15 cellular contexts compared by ENCODE assay signal in the genomic region with DNA sequence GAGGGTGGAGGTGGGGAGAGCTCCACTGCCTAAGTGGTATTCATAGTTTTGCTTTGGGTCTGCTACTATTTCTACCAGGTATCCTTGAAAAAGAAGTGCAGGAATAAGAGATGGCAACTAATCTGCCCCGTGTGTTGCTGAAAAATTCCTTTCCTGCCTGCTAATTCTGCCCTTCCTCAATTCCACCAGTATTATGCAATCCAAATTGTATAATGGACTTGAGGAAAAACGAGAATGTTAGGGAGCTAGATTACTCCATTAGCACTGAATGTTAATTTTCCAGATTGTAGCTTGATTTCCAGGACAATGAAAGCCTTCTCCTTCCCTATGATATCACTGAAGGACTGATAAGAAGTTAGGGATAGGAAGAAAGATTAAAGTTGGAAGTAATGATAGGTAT. TPM values are rescaled to one million over a fixed set of nuclear protein-coding genes. Genes with fewer than 3 reads are reported as not detected.
A peak's percentile ranks its signal among the peaks of the same experiment; 100 is the strongest.
DNase-seq lines count a peak whose midpoint lies in the region; ATAC-seq, FAIRE-seq and TF ChIP-seq lines count a peak whose summit lies in the region.
"Had no signal": no experiment of that assay in that cellular context is flagged by ENCODE, and none has a peak within 500 bp of the region (broad histone marks: within the 10 kb centered on the region; RNA-seq: fewer than 3 reads in every experiment).

No MANE protein-coding gene starts in this region.

- no peak overlapping the region for H4K91ac ChIP-seq in mesenchymal stem cell (ENCODE audit: low read length)

- H3K9ac ChIP-seq in mesenchymal stem cell (ENCODE audit: low read length) = no peak overlapping the region

- no peaks in the 10 kb centered on the region for H3K9me3 ChIP-seq in heart left ventricle
- H3K9me3 ChIP-seq in mesenchymal stem cell (ENCODE audit: control insufficient read depth, low read length) = no peaks in the 10 kb centered on the region
- no peaks in the 10 kb centered on the region for H3K9me3 ChIP-seq in tibial artery
- H3K9me3 ChIP-seq: Peyer's patch had no signal

- no peaks in the 10 kb centered on the region for H3K9me2 ChIP-seq in GM23338 (ENCODE audit: insufficient read depth)

- no peaks in the 10 kb centered on the region for H3K9me3 Mint-ChIP-seq in activated T-helper 17 cell treated with anti-CD3 and anti-CD28 coated beads, Interleukin-2, amount 50 U/mL, for 72 hours
- H3K9me3 Mint-ChIP-seq in GM23338 = no peaks in the 10 kb centered on the region
- H3K9me3 Mint-ChIP-seq: brain, nephron progenitor cell had no signal

- H3K27me3 ChIP-seq in heart left ventricle = no peaks in the 10 kb centered on the region
- H3K27me3 ChIP-seq in mesenchymal stem cell (ENCODE audit: control insufficient read depth in 1 of 2, insufficient read depth in 1 of 2, low read length in 2 of 2) = no peaks in the 10 kb centered on the region
- H3K27me3 ChIP-seq in tibial artery = no peaks in the 10 kb centered on the region
- H3K27me3 ChIP-seq in GM23338 (ENCODE audit: insufficient read depth) = no peaks in the 10 kb centered on the region
- H3K27me3 ChIP-seq: Peyer's patch had no signal

- H3K14ac ChIP-seq in mesenchymal stem cell (ENCODE audit: low read length in 2 of 2) = no peak overlapping the region

- peaks cover 75% of the 10 kb centered on the region for H3K4me1 Mint-ChIP-seq in activated T-helper 17 cell treated with anti-CD3 and anti-CD28 coated beads, Interleukin-2, amount 50 U/mL, for 72 hours
- H3K4me1 Mint-ChIP-seq in GM23338 = peaks cover 33% of the 10 kb centered on the region

- H3K36me3 Mint-ChIP-seq in activated T-helper 17 cell treated with anti-CD3 and anti-CD28 coated beads, Interleukin-2, amount 50 U/mL, for 72 hours (ENCODE audit: low read depth) = peaks cover 96% of the 10 kb centered on the region
- H3K36me3 Mint-ChIP-seq in GM23338 (ENCODE audit: low read depth) = no peaks in the 10 kb centered on the region

- H2BK12ac ChIP-seq in mesenchymal stem cell (ENCODE audit: low read length in 2 of 2) = no peak overlapping the region

- no peaks in the 10 kb centered on the region for H3F3A ChIP-seq in GM23338 (replicated peaks; ENCODE audit: low read depth)

- H4K8ac ChIP-seq in mesenchymal stem cell (ENCODE audit: low read length) = no peak overlapping the region

- no peaks in the 10 kb centered on the region for H3K79me1 ChIP-seq in mesenchymal stem cell (replicated peaks; ENCODE audit: low read length, poor library complexity, severe bottlenecking)

- no peak overlapping the region for H3K18ac ChIP-seq in mesenchymal stem cell (ENCODE audit: low read depth in 1 of 2, low read length in 2 of 2)

- no peak overlapping the region for H2AFZ ChIP-seq in mesenchymal stem cell (ENCODE audit: low read depth, low read length)
- H2AFZ ChIP-seq in GM23338 = no peak overlapping the region

- H3K79me2 ChIP-seq in GM23338 (replicated peaks; ENCODE audit: insufficient read depth) = no peaks in the 10 kb centered on the region; the same call in 1 of the 2 replicates

- no peak overlapping the region for H2BK120ac ChIP-seq in mesenchymal stem cell (ENCODE audit: low read depth, low read length)

- peak overlapping the region; percentile 64 for H3K4me3 Mint-ChIP-seq in activated T-helper 17 cell treated with anti-CD3 and anti-CD28 coated beads, Interleukin-2, amount 50 U/mL, for 72 hours
- H3K4me3 Mint-ChIP-seq in GM23338 = no peak overlapping the region
- H3K4me3 Mint-ChIP-seq: brain, nephron progenitor cell had no signal

- H3K27me3 Mint-ChIP-seq in activated T-helper 17 cell treated with anti-CD3 and anti-CD28 coated beads, Interleukin-2, amount 50 U/mL, for 72 hours = no peaks in the 10 kb centered on the region
- H3K27me3 Mint-ChIP-seq in GM23338 (ENCODE audit: insufficient read depth, low read depth, poor library complexity) = peaks cover 7% of the 10 kb centered on the region
- H3K27me3 Mint-ChIP-seq: brain had no signal

- H3K23ac ChIP-seq in mesenchymal stem cell (ENCODE audit: low read length in 2 of 2) = no peak overlapping the region

- no peaks in the 10 kb centered on the region for H4K20me1 ChIP-seq in GM23338 (replicated peaks; ENCODE audit: insufficient read depth)

- H3K4me2 ChIP-seq in mesenchymal stem cell (ENCODE audit: low read length, poor library complexity, severe bottlenecking) (peak overlapping the region; percentile 40), GM23338 (no peak overlapping the region)

- H3K4ac ChIP-seq in mesenchymal stem cell (ENCODE audit: low read depth in 1 of 2, low read length in 2 of 2) = no peak overlapping the region

- peak overlapping the region; percentile 29 for H3K27ac Mint-ChIP-seq in activated T-helper 17 cell treated with anti-CD3 and anti-CD28 coated beads, Interleukin-2, amount 50 U/mL, for 72 hours
- no peak overlapping the region for H3K27ac Mint-ChIP-seq in GM23338
- H3K27ac Mint-ChIP-seq: nephron progenitor cell had no signal

- H3K36me3 ChIP-seq in heart left ventricle = peaks cover 0 to 6% (median 0%) of the 10 kb centered on the region in 9 donors
- H3K36me3 ChIP-seq in mesenchymal stem cell (ENCODE audit: control insufficient read depth in 1 of 2, insufficient read depth in 2 of 2, low read depth in 1 of 2, low read length in 2 of 2) = peaks cover 0 to 21% of the 10 kb centered on the region in 2 experiments
- no peaks in the 10 kb centered on the region for H3K36me3 ChIP-seq in tibial artery
- H3K36me3 ChIP-seq in GM23338 (ENCODE audit: insufficient read depth) = no peaks in the 10 kb centered on the region
- H3K36me3 ChIP-seq: Peyer's patch had no signal

- peak overlapping the region in 9 of 12 donors; percentile 19 to 95 (median 61) for H3K27ac ChIP-seq in heart left ventricle
- H3K27ac ChIP-seq in mesenchymal stem cell (ENCODE audit: low read length, poor library complexity, severe bottlenecking) = peak overlapping the region; percentile 98
- peak overlapping the region; percentile 41 to 42 for H3K27ac ChIP-seq in tibial artery
- H3K27ac ChIP-seq in GM23338 (ENCODE audit: low read depth) = no peak overlapping the region

- H2BK5ac ChIP-seq in mesenchymal stem cell (ENCODE audit: low read depth, low read length, poor library complexity, severe bottlenecking) = peak overlapping the region; percentile 68

- WGBS in heart left ventricle, 4 donors = 58 to 70% (median 62%) methylated on average over 2 of the region's 2 CpGs
- WGBS in mesenchymal stem cell = no CpG with 5 or more reads among the region's 2 CpGs

- TF ChIP-seq POLR2A in heart left ventricle (IDR thresholded peaks at IDR 0.05) (no peak), H54 (IDR thresholded peaks at IDR 0.05; ENCODE audit: low read depth, low read length) (no peak)

- TF ChIP-seq CTCF in heart left ventricle (IDR thresholded peaks at IDR 0.05) = no peak
- TF ChIP-seq CTCF in tibial artery (IDR thresholded peaks at IDR 0.05) = no peak
- TF ChIP-seq CTCF in GM23338 (conservative IDR thresholded peaks at IDR 0.05; ENCODE audit: low read depth in 2 of 2) = no peak

- intact Hi-C loops in heart left ventricle (cut with DNase I) (no loop called here), left cardiac atrium (cut with DNase I) (no loop called here), tibial artery (cut with DNase I; ENCODE audit: low total_unique reads) (no loop called here)

- no peak for ATAC-seq in heart left ventricle
- ATAC-seq in left cardiac atrium = no peak
- ATAC-seq in activated T-helper 17 cell treated with anti-CD3 and anti-CD28 coated beads, Interleukin-2, amount 50 U/mL, for 72 hours (replicated peaks) = no peak
- ATAC-seq in GM23338 = no peak

- peaks cover 4 to 86% (median 72%) of the 10 kb centered on the region in 12 donors for H3K4me1 ChIP-seq in heart left ventricle
- peaks cover 25% of the 10 kb centered on the region for H3K4me1 ChIP-seq in mesenchymal stem cell (ENCODE audit: control insufficient read depth, insufficient read depth, low read depth, low read length)
- peaks cover 0 to 77% (median 49%) of the 10 kb centered on the region in 4 donors for H3K4me1 ChIP-seq in tibial artery
- peaks cover 13% of the 10 kb centered on the region for H3K4me1 ChIP-seq in GM23338 (ENCODE audit: insufficient read depth)

- H2AK5ac ChIP-seq in mesenchymal stem cell (ENCODE audit: low read length, severe bottlenecking) = peak overlapping the region; percentile 58

- DNase-seq in heart left ventricle (no peak), left cardiac atrium (no peak), mesenchymal stem cell (no peak), tibial artery (no peak), SKM-1 treated with dmso at 0.1 percent for 144 hours (lab: John Stamatoyannopoulos, UW; ENCODE audit: unreplicated experiment) (no peak), GM23338 (ENCODE audit: low spot score) (no peak), H54 (ENCODE audit: insufficient read length, low spot score) (no peak)
- DNase-seq: activated CD8-positive, alpha-beta memory T cell treated with anti-CD3 and anti-CD28 coated beads for 24 hours; effector CD8-positive, alpha-beta T cell; NCI-H1105; nephron progenitor cell; small intestine had no signal

- no peak overlapping the region for H3K4me3 ChIP-seq in heart left ventricle
- H3K4me3 ChIP-seq in mesenchymal stem cell (ENCODE audit: insufficient read depth in 1 of 2, low read depth in 1 of 2, low read length in 2 of 2) = no peak overlapping the region
- no peak overlapping the region for H3K4me3 ChIP-seq in tibial artery
- H3K4me3 ChIP-seq in GM23338 = no peak overlapping the region
- H3K4me3 ChIP-seq: Peyer's patch had no signal

- H2BK15ac ChIP-seq in mesenchymal stem cell (ENCODE audit: low read depth, poor library complexity, severe bottlenecking) = no peak overlapping the region

- FAIRE-seq in H54 (lab: Jason Lieb, UNC) = no peak
- FAIRE-seq: small intestine had no signal

TF ChIP-seq in GM23338, 12 proteins besides CTCF, POLR2A, EP300 and RAD21 (continues in another document):
- no peak for TF ChIP-seq ZNF114 (CRISPR knock-in tag; IDR thresholded peaks at IDR 0.05)
- no peak for TF ChIP-seq CREB1 (CRISPR knock-in tag; IDR thresholded peaks at IDR 0.05; ENCODE audit: low read depth)

RNA-seq across cellular contexts. Expression of a gene that starts 16.9 kb away (rescaled TPM):
- total RNA-seq in heart left ventricle = 10 to 100 TPM in 7 of 9 donors, 1 to 10 TPM in 2; 6.5 to 47.6 (median 19.0) TPM
- 10 to 100 TPM in 1 of 2 donors, 1 to 10 TPM in 1; 7.5 to 29.2 TPM for polyA plus RNA-seq in heart left ventricle
- 10 to 100 TPM; 19.0 to 57.5 TPM for total RNA-seq in left cardiac atrium
- total RNA-seq in activated T-helper 17 cell treated with anti-CD3 and anti-CD28 coated beads, Interleukin-2, amount 50 U/mL, for 72 hours = 100 to 1,000 TPM in 1 of 2 donors, 10 to 100 TPM in 1; 71.2 to 145 TPM
- polyA plus RNA-seq in mesenchymal stem cell (2013, experiment 1 of 2) = 57.9 TPM
- 57.0 TPM for polyA plus RNA-seq in mesenchymal stem cell (2013, experiment 2 of 2)
- 13.2 and 13.3 TPM in 2 replicates for total RNA-seq in GM23338 (2014; rRNA removed; shearing (Covaris generic))
- 9.1 and 10.0 TPM in 2 replicates for polyA plus RNA-seq in GM23338 (2016; fragmentation: Nextera tagmentation; extraction: Ambion mirVana)
